15 cellular contexts compared by ENCODE assay signal in genomic region chr7:73829505-73829904, GRCh38. TPM values are rescaled to one million over a fixed set of nuclear protein-coding genes. Genes with fewer than 3 reads are reported as not detected.
A peak's percentile ranks its signal among the peaks of the same experiment; 100 is the strongest.
DNase-seq lines count a peak whose midpoint lies in the region; ATAC-seq and TF ChIP-seq lines count a peak whose summit lies in the region.
"Had no signal": no experiment of that assay in that cellular context is flagged by ENCODE, and none has a peak within 500 bp of the region (broad histone marks: within the 10 kb centered on the region; RNA-seq: fewer than 3 reads in every experiment).

No MANE protein-coding gene starts in this region.

- H2BK12ac ChIP-seq in mesenchymal stem cell (ENCODE audit: low read length in 2 of 2): peak overlapping the region in 1 of 2 experiments; percentile 38

- peak overlapping the region in 1 of 2 experiments; percentile 23 for H3K14ac ChIP-seq in mesenchymal stem cell (ENCODE audit: low read length in 2 of 2)

- H3K4ac ChIP-seq in mesenchymal stem cell (ENCODE audit: low read depth in 1 of 2, low read length in 2 of 2): no peak overlapping the region

- H3K36me3 Mint-ChIP-seq in type B pancreatic cell: peaks cover 3% of the 10 kb centered on the region
- H3K36me3 Mint-ChIP-seq: activated naive CD4-positive, alpha-beta T cell treated with anti-CD3 and anti-CD28 coated beads, Interleukin-2, amount 50 U/mL, for 72 hours; immature natural killer cell had no signal

- no peak overlapping the region for H3K18ac ChIP-seq in mesenchymal stem cell (ENCODE audit: low read depth in 1 of 2, low read length in 2 of 2)

- no peak overlapping the region for H2AK5ac ChIP-seq in mesenchymal stem cell (ENCODE audit: low read length, severe bottlenecking)

- H3K23ac ChIP-seq in mesenchymal stem cell (ENCODE audit: low read length in 2 of 2): no peak overlapping the region

- no peaks in the 10 kb centered on the region for H3K27me3 ChIP-seq in breast epithelium
- no peaks in the 10 kb centered on the region for H3K27me3 ChIP-seq in mesenchymal stem cell (ENCODE audit: control insufficient read depth in 1 of 2, insufficient read depth in 1 of 2, low read length in 2 of 2)
- H3K27me3 ChIP-seq: cardiac muscle cell had no signal

- H3K4me3 Mint-ChIP-seq in type B pancreatic cell: peak overlapping the region; percentile 95
- H3K4me3 Mint-ChIP-seq: immature natural killer cell had no signal

- peaks cover 36% of the 10 kb centered on the region for H3K4me1 Mint-ChIP-seq in type B pancreatic cell (ENCODE audit: unreplicated experiment)

- peaks cover 21% of the 10 kb centered on the region for H3K27me3 Mint-ChIP-seq in type B pancreatic cell

- H3K9me3 ChIP-seq in breast epithelium (no peaks in the 10 kb centered on the region), mesenchymal stem cell (ENCODE audit: control insufficient read depth, low read length) (no peaks in the 10 kb centered on the region)
- H3K9me3 ChIP-seq: gastroesophageal sphincter, SK-N-SH had no signal

- H2BK5ac ChIP-seq in mesenchymal stem cell (ENCODE audit: low read depth, low read length, poor library complexity, severe bottlenecking): no peak overlapping the region

- TF ChIP-seq CTCF in breast epithelium (IDR thresholded peaks at IDR 0.05): no peak
- TF ChIP-seq CTCF in type B pancreatic cell (conservative IDR thresholded peaks at IDR 0.05): no peak

- H3K27ac ChIP-seq in breast epithelium (peak overlapping the region; percentile 95), mesenchymal stem cell (ENCODE audit: low read length, poor library complexity, severe bottlenecking) (no peak overlapping the region)
- H3K27ac ChIP-seq: cardiac muscle cell, gastroesophageal sphincter had no signal

- no peak overlapping the region for H3K4me2 ChIP-seq in mesenchymal stem cell (ENCODE audit: low read length, poor library complexity, severe bottlenecking)
- H3K4me2 ChIP-seq: SK-N-SH had no signal

- WGBS in mesenchymal stem cell: 60% methylated on average over 7 of the region's 7 CpGs

- ATAC-seq in GM21515 (IDR thresholded peaks at IDR 0.05; ENCODE audit: unreplicated experiment): no peak
- ATAC-seq: activated naive CD4-positive, alpha-beta T cell treated with anti-CD3 and anti-CD28 coated beads, Interleukin-2, amount 50 U/mL, for 72 hours; gastroesophageal sphincter had no signal

- peak overlapping the region; percentile 100 for H3K27ac Mint-ChIP-seq in type B pancreatic cell

- H2BK120ac ChIP-seq in mesenchymal stem cell (ENCODE audit: low read depth, low read length): no peak overlapping the region

- H4K8ac ChIP-seq in mesenchymal stem cell (ENCODE audit: low read length): no peak overlapping the region

- H2BK15ac ChIP-seq in mesenchymal stem cell (ENCODE audit: low read depth, poor library complexity, severe bottlenecking): peak overlapping the region; percentile 52

- TF ChIP-seq POLR2A in breast epithelium (IDR thresholded peaks at IDR 0.05): no peak

- H3K9me3 Mint-ChIP-seq in type B pancreatic cell: no peaks in the 10 kb centered on the region
- H3K9me3 Mint-ChIP-seq: activated naive CD4-positive, alpha-beta T cell treated with anti-CD3 and anti-CD28 coated beads, Interleukin-2, amount 50 U/mL, for 72 hours; immature natural killer cell had no signal

- no peaks in the 10 kb centered on the region for H3K79me1 ChIP-seq in mesenchymal stem cell (replicated peaks; ENCODE audit: low read length, poor library complexity, severe bottlenecking)

- intact Hi-C loops in breast epithelium (cut with DNase I; ENCODE audit: low total_unique reads): no loop called here

- peak overlapping the region; percentile 74 for H4K91ac ChIP-seq in mesenchymal stem cell (ENCODE audit: low read length)

- no peak overlapping the region for H3K9ac ChIP-seq in mesenchymal stem cell (ENCODE audit: low read length)
- H3K9ac ChIP-seq: SK-N-SH had no signal

- H3K36me3 ChIP-seq in breast epithelium (no peaks in the 10 kb centered on the region), mesenchymal stem cell (ENCODE audit: control insufficient read depth in 1 of 2, insufficient read depth in 2 of 2, low read depth in 1 of 2, low read length in 2 of 2) (no peaks in the 10 kb centered on the region)
- H3K36me3 ChIP-seq: cardiac muscle cell, gastroesophageal sphincter had no signal

- peak overlapping the region in 2 of 3 donors; percentile 64 to 65 for H3K4me3 ChIP-seq in breast epithelium
- no peak overlapping the region for H3K4me3 ChIP-seq in mesenchymal stem cell (ENCODE audit: insufficient read depth in 1 of 2, low read depth in 1 of 2, low read length in 2 of 2)
- H3K4me3 ChIP-seq: cardiac muscle cell, gastroesophageal sphincter had no signal

- peak; percentile 48 for DNase-seq in NCI-H510A treated with DMSO at 0.1 percent for 48 hours (lab: John Stamatoyannopoulos, UW)
- no peak for DNase-seq in NCI-H510A (lab: John Stamatoyannopoulos, UW)
- no peak for DNase-seq in breast epithelium (ENCODE audit: low spot score in 2 of 2)
- DNase-seq in mesenchymal stem cell: no peak
- DNase-seq in type B pancreatic cell (ENCODE audit: extremely low spot score, unreplicated experiment): no peak
- no peak for DNase-seq in activated naive CD4-positive, alpha-beta T cell treated with Interleukin-2 at 50 U/mL for 16 hours
- no peak for DNase-seq in NAMALWA (ENCODE audit: low spot score)
- DNase-seq: 8988T; immature natural killer cell; SK-N-SH; stimulated activated CD4-positive, alpha-beta T cell treated with anti-CD3 and anti-CD28 coated beads, Interleukin-2, amount 100 ng/mL, for 24 hours had no signal

- peaks cover 3 to 16% of the 10 kb centered on the region in 2 donors for H3K4me1 ChIP-seq in breast epithelium
- peaks cover 32% of the 10 kb centered on the region for H3K4me1 ChIP-seq in mesenchymal stem cell (ENCODE audit: control insufficient read depth, insufficient read depth, low read depth, low read length)

- H2AFZ ChIP-seq in mesenchymal stem cell (ENCODE audit: low read depth, low read length): no peak overlapping the region

RNA-seq across cellular contexts. Expression of gene CLDN4, which starts 1.3 kb away (rescaled TPM):
- 100 to 1,000 TPM in 2 of 3 donors, 1 to 10 TPM in 1; 3.8 to 379 (median 143) TPM for total RNA-seq in breast epithelium
- polyA plus RNA-seq in mesenchymal stem cell (2013, experiment 1 of 2): 0.18 TPM
- 0.14 TPM for polyA plus RNA-seq in mesenchymal stem cell (2013, experiment 2 of 2)
- 223 and 787 TPM in 2 replicates for total RNA-seq in type B pancreatic cell (ENCODE audit: low replicate concordance)
- polyA plus RNA-seq: immature natural killer cell had no signal

RNA-seq across cellular contexts. Expression of gene METTL27, which starts 12.8 kb away (rescaled TPM):
- total RNA-seq in breast epithelium: 10 to 100 TPM in 1 of 3 donors, 1 to 10 TPM in 2; 1.6 to 10.6 (median 7.0) TPM
- polyA plus RNA-seq in mesenchymal stem cell (2013, experiment 1 of 2): 0.83 TPM
- 1.00 TPM for polyA plus RNA-seq in mesenchymal stem cell (2013, experiment 2 of 2)
- total RNA-seq in type B pancreatic cell (ENCODE audit: low replicate concordance): 8.5 and 11.5 TPM in 2 replicates

RNA-seq across cellular contexts. Expression of gene TMEM270, which starts 31.5 kb away (rescaled TPM):
- not detected for total RNA-seq in breast epithelium
- not detected for polyA plus RNA-seq in mesenchymal stem cell (2013, experiment 1 of 2)
- polyA plus RNA-seq in mesenchymal stem cell (2013, experiment 2 of 2): not detected
- total RNA-seq in type B pancreatic cell (ENCODE audit: low replicate concordance): 0.57 TPM in 1 of 2 replicates, not detected in the other
- total RNA-seq: activated naive CD4-positive, alpha-beta T cell treated with anti-CD3 and anti-CD28 coated beads, Interleukin-2, amount 50 U/mL, for 72 hours; cardiac muscle cell; gastroesophageal sphincter had no signal
- polyA plus RNA-seq: cardiac muscle cell, immature natural killer cell had no signal

RNA-seq across cellular contexts. Expression of gene CLDN3, which starts 59.4 kb away (rescaled TPM):
- total RNA-seq in breast epithelium: 100 to 1,000 TPM in 1 of 3 donors, 10 to 100 TPM in 1, not detected in 1; 81.6 to 137 TPM
- polyA plus RNA-seq in mesenchymal stem cell (2013, experiment 1 of 2): not detected
- polyA plus RNA-seq in mesenchymal stem cell (2013, experiment 2 of 2): not detected
- total RNA-seq in type B pancreatic cell (ENCODE audit: low replicate concordance): 13.6 and 41.7 TPM in 2 replicates
- total RNA-seq: activated naive CD4-positive, alpha-beta T cell treated with anti-CD3 and anti-CD28 coated beads, Interleukin-2, amount 50 U/mL, for 72 hours had no signal
- polyA plus RNA-seq: immature natural killer cell had no signal

Comparison
In these comparisons a context has a peak if more than half of its experiments do, and no peak if none do; other contexts are left out.
1. H3K4me3 ChIP-seq: peak in breast epithelium (2 of 3); none in mesenchymal stem cell (0 of 2).